10 cellular contexts compared by ENCODE assay signal in genomic region chr6:107713214-107713962, GRCh38.
DNase-seq lines count a peak whose midpoint lies in the region; ATAC-seq and TF ChIP-seq lines count a peak whose summit lies in the region.
"Had no signal": no experiment of that assay in that cellular context is flagged by ENCODE, and none has a peak within 500 bp of the region (broad histone marks: within the 10 kb centered on the region; RNA-seq: fewer than 3 reads in every experiment).

No MANE protein-coding gene starts in this region.

- peak overlapping the region; percentile 85 for H2AFZ ChIP-seq in GM23338
- H2AFZ ChIP-seq in SU-DHL-6 (ENCODE audit: low read depth, low read length, severe bottlenecking) = no peak overlapping the region

- H3K9me3 ChIP-seq in SU-DHL-6 (ENCODE audit: insufficient read depth, low read length) (no peaks in the 10 kb centered on the region), skeletal muscle tissue (ENCODE audit: control insufficient read depth in 3 of 3, low read length in 3 of 3) (no peaks in the 10 kb centered on the region)
- H3K9me3 ChIP-seq: tibial nerve had no signal

- no peaks in the 10 kb centered on the region; the same call in 1 of the 2 replicates for H3K4me1 ChIP-seq in GM23338 (ENCODE audit: insufficient read depth)
- H3K4me1 ChIP-seq in skeletal muscle tissue (ENCODE audit: control insufficient read depth in 3 of 3, insufficient read depth in 3 of 3, low read length in 3 of 3) = peaks cover 13 to 20% (median 13%) of the 10 kb centered on the region in 3 donors

- H3K27me3 Mint-ChIP-seq in GM23338 (ENCODE audit: insufficient read depth, low read depth, poor library complexity) = peaks cover 4% of the 10 kb centered on the region

- H3K9me3 Mint-ChIP-seq in GM23338 = no peaks in the 10 kb centered on the region; the same call in 2 of the 3 replicates

- no peaks in the 10 kb centered on the region; the same call in 1 of the 2 replicates for H3K9me2 ChIP-seq in GM23338 (ENCODE audit: insufficient read depth)
- H3K9me2 ChIP-seq in SU-DHL-6 (replicated peaks; ENCODE audit: insufficient read depth, low read length) = no peaks in the 10 kb centered on the region

- H3K4me1 Mint-ChIP-seq in GM23338 = peaks cover 11% of the 10 kb centered on the region

- no peaks in the 10 kb centered on the region for H3K36me3 Mint-ChIP-seq in GM23338 (ENCODE audit: low read depth)

- no peak overlapping the region for H3K4me2 ChIP-seq in GM23338
- H3K4me2 ChIP-seq in SU-DHL-6 (ENCODE audit: low read depth, low read length, poor library complexity, severe bottlenecking) = peak overlapping the region; percentile 12

- no peak overlapping the region for H3K4me3 Mint-ChIP-seq in GM23338

- no peaks in the 10 kb centered on the region for H4K20me1 ChIP-seq in GM23338 (replicated peaks; ENCODE audit: insufficient read depth)
- H4K20me1 ChIP-seq in SU-DHL-6 (ENCODE audit: low read depth, low read length) = no peaks in the 10 kb centered on the region

- no peaks in the 10 kb centered on the region for H3F3A ChIP-seq in GM23338 (replicated peaks; ENCODE audit: low read depth)
- 0 out of 2 replicates have a peak, but pooled peaks cover 3% of the 10 kb centered on the region for H3F3A ChIP-seq in SU-DHL-6 (ENCODE audit: insufficient read depth)

- H3K27me3 ChIP-seq in GM23338 (ENCODE audit: insufficient read depth) = no peaks in the 10 kb centered on the region
- no peaks in the 10 kb centered on the region for H3K27me3 ChIP-seq in SU-DHL-6 (ENCODE audit: low read length)
- no peaks in the 10 kb centered on the region for H3K27me3 ChIP-seq in skeletal muscle tissue (ENCODE audit: control insufficient read depth in 3 of 3, insufficient read depth in 3 of 3, low read length in 3 of 3)
- H3K27me3 ChIP-seq: tibial nerve had no signal

- no peak for DNase-seq in GM23338 (ENCODE audit: low spot score)
- DNase-seq in epithelial cell of prostate (ENCODE audit: low read depth, low spot score) = no peak
- no peak for DNase-seq in ureter (ENCODE audit: low spot score)
- DNase-seq in NCI-H345 treated with DMSO at 0.1 percent for 48 hours (lab: John Stamatoyannopoulos, UW; ENCODE audit: unreplicated experiment) = no peak
- DNase-seq: T-helper 9 cell had no signal

- H3K27ac ChIP-seq in GM23338 (ENCODE audit: low read depth) (no peak overlapping the region), SU-DHL-6 (ENCODE audit: low read depth, low read length) (no peak overlapping the region), epithelial cell of prostate (peak overlapping the region; percentile 13), skeletal muscle tissue (ENCODE audit: low read depth, low read length) (no peak overlapping the region)
- H3K27ac ChIP-seq: tibial nerve had no signal

- H3K9ac ChIP-seq in SU-DHL-6 (ENCODE audit: low read length) (no peak overlapping the region), skeletal muscle tissue (ENCODE audit: low read depth in 1 of 3, low read length in 3 of 3) (peak overlapping the region in 2 of 3 donors; percentile 0 to 28)

- H3K36me3 ChIP-seq in GM23338 (ENCODE audit: insufficient read depth) = no peaks in the 10 kb centered on the region
- H3K36me3 ChIP-seq in SU-DHL-6 (ENCODE audit: low read length) = no peaks in the 10 kb centered on the region
- H3K36me3 ChIP-seq in skeletal muscle tissue (ENCODE audit: control insufficient read depth in 3 of 3, insufficient read depth in 3 of 3, low read length in 3 of 3) = no peaks in the 10 kb centered on the region
- H3K36me3 ChIP-seq: tibial nerve had no signal

- no peak overlapping the region for H3K27ac Mint-ChIP-seq in GM23338

- H3K4me3 ChIP-seq in GM23338 (no peak overlapping the region), SU-DHL-6 (ENCODE audit: insufficient read depth, low read length, poor library complexity, severe bottlenecking) (no peak overlapping the region), skeletal muscle tissue (ENCODE audit: low read length in 3 of 3) (peak overlapping the region; percentile 0 to 45 (median 34))
- H3K4me3 ChIP-seq: tibial nerve had no signal

- ATAC-seq in GM23338 (no peak), GM19035 (IDR thresholded peaks at IDR 0.05; ENCODE audit: unreplicated experiment) (no peak), HG02678 (IDR thresholded peaks at IDR 0.05; ENCODE audit: unreplicated experiment) (no peak)

- H3K79me2 ChIP-seq in GM23338 (replicated peaks; ENCODE audit: insufficient read depth) (no peaks in the 10 kb centered on the region), SU-DHL-6 (ENCODE audit: insufficient read depth, low read length) (no peaks in the 10 kb centered on the region)

- no peak for TF ChIP-seq CTCF in GM23338 (conservative IDR thresholded peaks at IDR 0.05; ENCODE audit: low read depth in 2 of 2)
- no peak for TF ChIP-seq CTCF in SU-DHL-6 (IDR thresholded peaks at IDR 0.05; ENCODE audit: insufficient read depth, low read length, poor library complexity, severe bottlenecking)

TF ChIP-seq in GM23338, 12 proteins besides CTCF, POLR2A, EP300 and RAD21 (continues in another document):
- TF ChIP-seq STAT1 (IDR thresholded peaks at IDR 0.05; ENCODE audit: unreplicated experiment) (no peak), CREB1 (CRISPR knock-in tag; IDR thresholded peaks at IDR 0.05; ENCODE audit: low read depth) (no peak), ZNF331 (CRISPR knock-in tag; IDR thresholded peaks at IDR 0.05; ENCODE audit: low read depth) (no peak), EZH2phosphoT487 (IDR thresholded peaks at IDR 0.05; ENCODE audit: unreplicated experiment) (no peak), JUNB (IDR thresholded peaks at IDR 0.05; ENCODE audit: unreplicated experiment) (no peak), ETS1 (IDR thresholded peaks at IDR 0.05) (no peak), POLR2AphosphoS5 (IDR thresholded peaks at IDR 0.05; ENCODE audit: low read depth) (no peak), REST (IDR thresholded peaks at IDR 0.05; ENCODE audit: unreplicated experiment) (no peak), EZH2 (IDR thresholded peaks at IDR 0.05; ENCODE audit: low read depth, unreplicated experiment) (no peak)

Comparison
In these comparisons a context has a peak if more than half of its experiments do, and no peak if none do; other contexts are left out.
1. H3K4me3 ChIP-seq: peak in skeletal muscle tissue (3 of 3); none in GM23338 (single experiment) and SU-DHL-6 (single experiment).